26 cellular contexts compared by ENCODE assay signal in the genomic region with DNA sequence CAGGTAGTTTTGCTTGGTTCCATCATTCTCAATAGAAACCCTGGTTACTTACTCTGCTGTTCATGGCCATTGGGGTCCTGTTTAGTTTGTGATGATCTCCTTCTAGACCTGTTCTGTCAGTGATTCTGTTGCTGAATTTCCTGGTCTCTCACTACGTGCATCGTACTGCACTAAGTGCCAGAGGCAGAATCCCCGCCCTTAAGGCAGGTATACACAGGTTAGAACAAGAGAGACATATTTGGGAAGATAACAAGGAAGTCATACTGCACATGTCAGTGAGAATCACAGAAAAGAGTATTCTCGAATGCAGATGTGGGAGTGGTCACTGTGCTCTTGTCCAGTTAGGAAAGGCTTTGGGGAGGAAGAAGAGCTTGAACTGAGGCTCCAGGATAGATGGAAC.
"Had no signal": no experiment of that assay in that cellular context is flagged by ENCODE, and none has a peak within 500 bp of the region (broad histone marks: within the 10 kb centered on the region; RNA-seq: fewer than 3 reads in every experiment).

No MANE protein-coding gene starts in this region.

- H3K4me3 Mint-ChIP-seq: activated CD4-positive, alpha-beta memory T cell treated with anti-CD3 and anti-CD28 coated beads, Interleukin-2, amount 10 ng/mL, durations not matched to agents 7 days and 5 days; activated naive CD4-positive, alpha-beta T cell treated with anti-CD3 and anti-CD28 coated beads for 36 hours; activated naive CD8-positive, alpha-beta T cell; activated T-helper 17 cell treated with anti-CD3 and anti-CD28 coated beads, Interleukin-2, amount 50 U/mL, for 72 hours; brain; T-helper 17 cell had no signal

- DNase-seq: activated CD4-positive, alpha-beta memory T cell treated with anti-CD3 and anti-CD28 coated beads, Interleukin-2, amount 10 ng/mL, durations not matched to agents 7 days and 5 days; activated CD4-positive, alpha-beta T cell treated with anti-CD3 and anti-CD28 coated beads, Interleukin-2, amount 50 U/mL, for 1 hour; activated CD4-positive, CD25-positive, alpha-beta regulatory T cell; activated gamma-delta T cell; activated naive CD4-positive, alpha-beta T cell treated with anti-CD3 and anti-CD28 coated beads for 36 hours; activated T-cell treated with anti-CD3 and anti-CD28 coated beads for 4 hours; activated T-cell treated with anti-CD3 and anti-CD28 coated beads, Interleukin-2, amount 50 U/mL, for 48 hours; amygdala; IMR-90; KG1; NCI-H1092; NCI-H1417 treated with DMSO at 0.1 percent for 48 hours; NCI-H1694; NCI-H2029; NCI-H510A treated with DMSO at 0.1 percent for 48 hours; NCI-H69; SIG-M5; T-helper 17 cell; T-helper 9 cell had no signal

- FAIRE-seq: astrocyte, RCC 7860, TTC549 had no signal

- H3K4me1 Mint-ChIP-seq: activated CD4-positive, alpha-beta memory T cell treated with anti-CD3 and anti-CD28 coated beads, Interleukin-2, amount 10 ng/mL, durations not matched to agents 7 days and 5 days; activated T-helper 17 cell treated with anti-CD3 and anti-CD28 coated beads, Interleukin-2, amount 50 U/mL, for 72 hours; brain; T-helper 17 cell had no signal

- ATAC-seq: activated T-helper 17 cell treated with anti-CD3 and anti-CD28 coated beads, Interleukin-2, amount 50 U/mL, for 72 hours; T-helper 17 cell had no signal

- H3K36me3 Mint-ChIP-seq: activated naive CD8-positive, alpha-beta T cell; brain had no signal

- H3K27me3 Mint-ChIP-seq: activated naive CD8-positive, alpha-beta T cell; brain had no signal

- H3K9me3 Mint-ChIP-seq: activated CD4-positive, alpha-beta memory T cell treated with anti-CD3 and anti-CD28 coated beads, Interleukin-2, amount 10 ng/mL, durations not matched to agents 7 days and 5 days; activated naive CD4-positive, alpha-beta T cell treated with anti-CD3 and anti-CD28 coated beads for 36 hours; activated T-helper 17 cell treated with anti-CD3 and anti-CD28 coated beads, Interleukin-2, amount 50 U/mL, for 72 hours; brain had no signal

- H3K27ac Mint-ChIP-seq: activated CD4-positive, alpha-beta memory T cell treated with anti-CD3 and anti-CD28 coated beads, Interleukin-2, amount 10 ng/mL, durations not matched to agents 7 days and 5 days; activated naive CD4-positive, alpha-beta T cell treated with anti-CD3 and anti-CD28 coated beads for 36 hours; activated naive CD8-positive, alpha-beta T cell; activated T-helper 17 cell treated with anti-CD3 and anti-CD28 coated beads, Interleukin-2, amount 50 U/mL, for 72 hours; brain; T-helper 17 cell had no signal

- H3K27ac ChIP-seq: VCaP had no signal
